ENCODE assay signal across 8 cellular contexts in the genomic region with DNA sequence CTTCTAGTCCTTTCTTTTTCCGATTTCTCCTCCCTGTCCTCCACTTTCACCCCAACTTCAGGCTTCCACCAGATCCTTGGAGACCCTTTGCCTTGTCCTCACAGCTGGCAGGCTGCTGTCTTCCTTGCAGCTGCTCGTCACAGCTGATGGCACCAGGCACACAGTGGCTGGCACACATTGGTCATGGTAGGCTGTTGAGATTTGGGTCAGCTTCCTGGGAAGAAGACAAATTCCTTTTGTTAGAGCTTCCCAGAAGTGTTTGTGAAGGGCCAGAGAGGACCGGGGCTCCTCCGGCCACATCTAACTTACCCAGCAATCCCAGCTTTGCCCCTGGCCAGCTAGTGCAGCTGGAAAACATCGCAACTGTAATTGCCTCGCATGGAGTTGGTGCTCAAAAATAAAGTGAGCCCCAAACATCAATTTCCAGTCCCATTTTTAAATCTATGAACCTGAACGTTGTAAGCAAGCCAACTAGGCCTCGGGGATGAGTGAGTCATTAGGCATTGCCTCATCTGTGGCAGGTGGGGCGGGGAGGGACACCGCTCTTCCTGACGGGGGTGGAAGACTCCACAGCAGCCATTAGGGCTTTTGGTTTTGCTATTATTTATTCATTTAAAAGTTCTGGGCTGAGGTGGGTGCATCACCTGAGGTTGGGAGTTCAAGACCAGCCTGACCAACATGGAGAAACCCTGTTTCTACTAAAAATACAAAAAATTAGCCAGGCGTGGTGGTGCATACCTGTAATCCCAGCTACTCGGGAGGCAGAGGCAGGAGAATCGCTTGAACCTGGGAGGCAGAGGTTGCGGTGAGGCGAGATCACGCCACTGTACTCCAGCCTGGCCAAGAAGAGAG. TPM values are rescaled to one million over a fixed set of nuclear protein-coding genes. Genes with fewer than 3 reads are reported as not detected.
DNase-seq lines count a peak whose midpoint lies in the region; ATAC-seq and TF ChIP-seq lines count a peak whose summit lies in the region.

No MANE protein-coding gene starts in this region.

- H3K4me3 ChIP-seq in GM12865 (ENCODE audit: low read depth, low read length), result no peak overlapping the region
- H3K4me3 ChIP-seq in SJSA1, result no peak overlapping the region
- no peak overlapping the region for H3K4me3 ChIP-seq in retinal pigment epithelial cell (ENCODE audit: low read length)

- no peaks in the 10 kb centered on the region for H3K27me3 ChIP-seq in SJSA1 (replicated peaks)

- intact Hi-C loops in Right ventricle myocardium inferior (cut with DNase I), result loop anchor here (10.0 kb wide), 1 partner anchor 138 kb away; a partner anchor contains a TSS

- ATAC-seq in Right ventricle myocardium inferior (peak; percentile 48), HG03378 (IDR thresholded peaks at IDR 0.05; ENCODE audit: unreplicated experiment) (no peak), GM18519 (IDR thresholded peaks at IDR 0.05; ENCODE audit: low FRiP score, unreplicated experiment) (no peak), GM18907 (IDR thresholded peaks at IDR 0.05; ENCODE audit: unreplicated experiment) (no peak)

- peak; percentile 22 for DNase-seq in GM12865 (ENCODE audit: low read depth)
- peak; percentile 83 to 86 for DNase-seq in SJSA1 (ENCODE audit: low read depth in 1 of 2, low spot score in 2 of 2)
- no peak for DNase-seq in Right ventricle myocardium inferior (ENCODE audit: missing footprints)
- peak; percentile 68 for DNase-seq in retinal pigment epithelial cell (ENCODE audit: low read depth)
- no peak for DNase-seq in GM20000 (ENCODE audit: low spot score)

- TF ChIP-seq CTCF in GM12865 (IDR thresholded peaks at IDR 0.05; ENCODE audit: insufficient read depth, low read depth, low read length, missing control alignments) (no peak), retinal pigment epithelial cell (conservative IDR thresholded peaks at IDR 0.05; ENCODE audit: low read depth, low read length) (no peak), GM20000 (IDR thresholded peaks at IDR 0.05; ENCODE audit: extremely low read depth, missing control alignments) (no peak)

- H3K36me3 ChIP-seq in SJSA1, result no peaks in the 10 kb centered on the region

- no peaks in the 10 kb centered on the region for H3K9me3 ChIP-seq in SJSA1 (replicated peaks)

- H3K4me1 ChIP-seq in SJSA1 (replicated peaks), result peaks cover 63% of the 10 kb centered on the region

- H3K27ac ChIP-seq in SJSA1, result peak overlapping the region; percentile 97

RNA-seq across cellular contexts. Expression of a gene that starts 12.4 kb away (rescaled TPM):
- 0.87 TPM in 1 of 2 replicates, not detected in the other for total RNA-seq in SJSA1 (2014; rRNA removed; shearing (Covaris generic))
- not detected for total RNA-seq in Right ventricle myocardium inferior

RNA-seq across cellular contexts. Expression of a gene that starts 23.3 kb away (rescaled TPM):
- total RNA-seq in SJSA1 (2014; rRNA removed; shearing (Covaris generic)), result not detected in 2 replicates
- not detected for total RNA-seq in Right ventricle myocardium inferior

Comparison
In these comparisons a context has a peak if more than half of its experiments do, and no peak if none do; other contexts are left out.
1. DNase-seq: peak in GM12865 (single experiment), SJSA1 (2 of 2) and retinal pigment epithelial cell (single experiment); none in Right ventricle myocardium inferior (single experiment) and GM20000 (single experiment).